ENCODE assay signal across 8 cellular contexts in the genomic region with DNA sequence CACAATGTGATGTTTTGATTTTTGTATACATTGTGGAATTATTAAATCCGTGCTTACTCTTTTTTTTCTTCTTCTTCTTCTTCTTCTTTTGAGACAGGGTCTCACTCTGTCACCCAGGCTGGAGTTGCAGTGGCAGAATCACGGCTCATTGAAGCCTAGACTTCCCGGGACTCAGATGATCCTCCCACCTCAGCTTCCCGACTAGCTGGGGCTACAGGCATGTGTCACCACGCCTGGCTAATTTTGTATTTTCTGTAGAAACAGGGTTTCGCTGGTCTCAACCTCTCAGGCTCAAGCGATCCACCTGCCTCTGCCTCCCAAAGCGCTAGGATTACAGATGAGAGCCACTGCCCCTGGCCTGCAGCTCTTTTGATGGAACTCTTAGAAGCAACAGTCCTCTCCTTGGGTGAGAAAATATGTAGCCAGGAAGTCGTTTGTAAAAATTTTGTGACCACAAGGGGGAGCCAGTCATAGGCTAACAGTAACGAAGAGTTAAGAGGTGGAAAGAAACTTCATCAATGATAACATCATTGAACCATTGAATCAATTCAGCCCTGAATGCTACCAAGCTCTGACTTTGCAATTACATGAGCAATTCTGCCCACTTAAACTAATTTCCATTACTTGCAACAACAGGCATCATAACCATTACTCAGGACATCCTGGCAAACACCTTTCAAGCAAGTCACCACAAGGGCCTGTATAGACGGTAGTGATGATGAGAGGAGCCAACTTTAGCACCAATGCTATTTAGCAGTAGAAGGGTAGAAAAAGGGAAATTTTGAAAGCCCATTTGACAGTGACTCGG. TPM values are rescaled to one million over a fixed set of nuclear protein-coding genes. Genes with fewer than 3 reads are reported as not detected.
A peak's percentile ranks its signal among the peaks of the same experiment; 100 is the strongest.
DNase-seq lines count a peak whose midpoint lies in the region; TF ChIP-seq lines count a peak whose summit lies in the region.

No MANE protein-coding gene starts in this region.

- H3K27ac ChIP-seq in liver (ENCODE audit: low read depth in 1 of 2, low read length in 2 of 2) = no peak overlapping the region

- H3K4me1 ChIP-seq in liver (ENCODE audit: control insufficient read depth in 4 of 4, insufficient read depth in 4 of 4, low read length in 3 of 4) = no peaks in the 10 kb centered on the region

- TF ChIP-seq RAD21 in liver (IDR thresholded peaks at IDR 0.05) = peak; percentile 78 to 84

- TF ChIP-seq CTCF in choroid plexus epithelial cell (conservative IDR thresholded peaks at IDR 0.05; ENCODE audit: low read depth, low read length) = peak; percentile 65
- peak; percentile 60 for TF ChIP-seq CTCF in liver (IDR thresholded peaks at IDR 0.05; ENCODE audit: low read depth, low read length, missing input control)

- 72% methylated on average over 12 of the region's 12 CpGs for WGBS in liver

- DNase-seq in EH (ENCODE audit: low read depth) (peak; percentile 75), H4 (ENCODE audit: low spot score) (peak; percentile 27), NCI-H146 treated with DMSO at 0.1 percent for 48 hours (lab: John Stamatoyannopoulos, UW; ENCODE audit: unreplicated experiment) (peak; percentile 25), choroid plexus epithelial cell (ENCODE audit: low read depth) (peak; percentile 86), occipital lobe (lab: John Stamatoyannopoulos, UW) (no peak)
- DNase-seq in activated CD4-positive, CD25-positive, alpha-beta regulatory T cell treated with anti-CD3 and anti-CD28 coated beads, Interleukin-2, amount 50 U/mL, for 16 hours (ENCODE audit: low read depth, low spot score) = peak; percentile 63
- DNase-seq in stimulated activated CD8-positive, alpha-beta memory T cell treated with anti-CD3 and anti-CD28 coated beads, Interleukin-4, amount 100 ng/mL, for 48 hours = peak; percentile 73

- H3K9ac ChIP-seq in liver (ENCODE audit: low read depth in 1 of 2, low read length in 2 of 2) = no peak overlapping the region

- H3K27me3 ChIP-seq in liver (ENCODE audit: control insufficient read depth in 4 of 4, insufficient read depth in 4 of 4, low read length in 3 of 4) = no peaks in the 10 kb centered on the region

- peaks cover 0 to 2% (median 0%) of the 10 kb centered on the region in 4 donors for H3K36me3 ChIP-seq in liver (ENCODE audit: control insufficient read depth in 4 of 4, insufficient read depth in 3 of 4, low read depth in 1 of 4, low read length in 3 of 4)

- no peaks in the 10 kb centered on the region for H3K9me3 ChIP-seq in liver (ENCODE audit: control insufficient read depth in 4 of 4, low read length in 3 of 4)

- H3K4me3 ChIP-seq in choroid plexus epithelial cell (ENCODE audit: low read depth, low read length) (no peak overlapping the region), liver (ENCODE audit: low read depth in 1 of 3, low read length in 3 of 3) (no peak overlapping the region)

TF ChIP-seq in liver, 16 proteins besides CTCF, POLR2A, EP300 and RAD21:
- no peak for TF ChIP-seq JUND (IDR thresholded peaks at IDR 0.05)
- peak; percentile 15 for TF ChIP-seq ATF3 (IDR thresholded peaks at IDR 0.05)
- no peak for TF ChIP-seq HNF4G (IDR thresholded peaks at IDR 0.05)
- no peak for TF ChIP-seq YY1 (IDR thresholded peaks at IDR 0.05)
- TF ChIP-seq SP1 (IDR thresholded peaks at IDR 0.05) = no peak
TF ChIP-seq in liver: peak in this region for 1.

RNA-seq across cellular contexts. Expression of gene CMTM7, which starts 16.7 kb away (rescaled TPM):
- 5.5 and 7.1 TPM in 2 replicates for total RNA-seq in H4 (2014; rRNA removed; shearing (Covaris generic))
- total RNA-seq in liver = 1 to 10 TPM; 3.6 to 4.3 TPM
- polyA plus RNA-seq in liver = 10 to 100 TPM in 1 of 2 donors, 1 to 10 TPM in 1; 4.0 to 20.3 TPM
- total RNA-seq in occipital lobe = 0.31 TPM
